Comparison of ENCODE assay signal across 10 cellular contexts in the genomic region with DNA sequence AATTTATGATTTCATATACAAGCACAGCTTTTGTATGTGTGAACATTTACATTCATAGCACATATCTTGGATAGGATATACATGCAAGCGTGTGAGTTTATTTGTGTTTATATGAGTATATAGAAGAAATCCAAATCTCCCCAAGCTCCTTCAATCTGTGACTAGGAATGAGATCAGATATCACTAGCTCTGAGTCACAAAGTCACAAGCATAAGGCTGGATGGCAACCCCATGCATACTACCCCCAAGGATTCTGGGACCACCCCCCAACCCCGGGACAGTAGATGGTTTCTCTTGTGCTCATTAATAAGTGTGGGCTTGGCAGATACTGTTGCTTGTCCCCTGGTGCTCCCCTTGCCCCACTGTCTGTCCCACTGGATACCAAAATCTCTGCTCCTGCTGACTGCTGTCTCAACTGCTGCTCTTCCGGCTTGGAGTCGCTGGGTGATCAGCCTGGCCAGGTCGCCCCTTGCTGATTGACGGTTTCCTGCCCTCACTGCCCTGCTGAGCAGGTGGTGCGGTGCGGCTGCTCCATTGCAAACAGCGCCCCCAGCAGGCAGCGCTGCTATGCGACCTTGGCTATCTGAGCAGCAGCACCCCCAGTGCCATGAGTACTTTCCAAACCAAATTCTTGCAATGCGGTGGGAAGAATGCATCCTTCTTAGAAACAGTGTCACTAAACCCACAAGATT.
DNase-seq lines count a peak whose midpoint lies in the region; ATAC-seq and TF ChIP-seq lines count a peak whose summit lies in the region.
"Had no signal": no experiment of that assay in that cellular context is flagged by ENCODE, and none has a peak within 500 bp of the region (broad histone marks: within the 10 kb centered on the region; RNA-seq: fewer than 3 reads in every experiment).

No MANE protein-coding gene starts in this region.

- H3K27me3 Mint-ChIP-seq in MCF 10A (ENCODE audit: insufficient read depth, unreplicated experiment) = no peaks in the 10 kb centered on the region

- no peak for TF ChIP-seq POLR2A in breast epithelium (IDR thresholded peaks at IDR 0.05)
- no peak for TF ChIP-seq POLR2A in upper lobe of left lung (IDR thresholded peaks at IDR 0.05)

- H3K4me1 ChIP-seq in breast epithelium (no peaks in the 10 kb centered on the region), hepatocyte (ENCODE audit: insufficient read depth) (no peaks in the 10 kb centered on the region), upper lobe of left lung (no peaks in the 10 kb centered on the region)

- DNase-seq in MCF 10A (ENCODE audit: unreplicated experiment) (no peak), breast epithelium (ENCODE audit: low spot score in 2 of 2) (no peak), RWPE1 (ENCODE audit: low spot score) (peak; percentile 5), hepatocyte (ENCODE audit: low spot score) (no peak), upper lobe of left lung (peak; percentile 46 to 66), COR-L47 (lab: John Stamatoyannopoulos, UW) (no peak), OCI-M1 (lab: John Stamatoyannopoulos, UW) (no peak)
- DNase-seq: CD8-positive, alpha-beta T cell; NCI-H446 had no signal

- H3K36me3 Mint-ChIP-seq in MCF 10A (ENCODE audit: insufficient read depth, unreplicated experiment) = no peaks in the 10 kb centered on the region
- H3K36me3 Mint-ChIP-seq: CD8-positive, alpha-beta T cell had no signal

- H3K9me2 ChIP-seq in hepatocyte (replicated peaks; ENCODE audit: insufficient read depth) = no peaks in the 10 kb centered on the region

- intact Hi-C loops in MCF 10A (cut with micrococcal nuclease) = no loop called here
- intact Hi-C loops in breast epithelium (cut with DNase I; ENCODE audit: low total_unique reads) = loop anchor here (5.0 kb wide), 1 partner anchor 1285 kb away; no protein-coding TSS in a partner anchor

- H3K27ac ChIP-seq in breast epithelium (no peak overlapping the region), RWPE1 (no peak overlapping the region), hepatocyte (no peak overlapping the region), upper lobe of left lung (no peak overlapping the region)

- POLR2A ChIA-PET in MCF 10A (lab: Yijun Ruan, JAX) (no interaction called here), RWPE1 (lab: Yijun Ruan, JAX; ENCODE audit: low non-redundant PET) (no interaction called here)

- H3K4me3 ChIP-seq in breast epithelium (no peak overlapping the region), hepatocyte (no peak overlapping the region), upper lobe of left lung (no peak overlapping the region)

- peak; percentile 15 for TF ChIP-seq CTCF in MCF 10A (IDR thresholded peaks at IDR 0.05; ENCODE audit: unreplicated experiment)
- TF ChIP-seq CTCF in breast epithelium (IDR thresholded peaks at IDR 0.05) = no peak
- no peak; the same call in 1 of the 2 replicates for TF ChIP-seq CTCF in RWPE1 (conservative IDR thresholded peaks at IDR 0.05; ENCODE audit: low read depth)
- TF ChIP-seq CTCF in hepatocyte (IDR thresholded peaks at IDR 0.05; ENCODE audit: poor library complexity) = peak; percentile 27
- peak in 2 of 6 experiments; percentile 15 to 20 for TF ChIP-seq CTCF in upper lobe of left lung (IDR thresholded peaks at IDR 0.05)

- WGBS in hepatocyte (ENCODE audit: low lambda C conversion rate, missing lambda C conversion rate) = 45% methylated on average over 12 of the region's 12 CpGs
- 41 to 47% methylated on average over 12 of the region's 12 CpGs for WGBS in upper lobe of left lung, 2 donors

- H4K20me1 ChIP-seq in hepatocyte (ENCODE audit: insufficient read depth, poor library complexity, severe bottlenecking) = no peaks in the 10 kb centered on the region

- no TSS peak for BruUV-seq in MCF 10A (replicated peaks; lab: Mats Ljungman, UMichigan)

- H3K4me2 ChIP-seq in hepatocyte = no peak overlapping the region

- no peaks in the 10 kb centered on the region for H3K36me3 ChIP-seq in breast epithelium
- no peaks in the 10 kb centered on the region for H3K36me3 ChIP-seq in hepatocyte (replicated peaks; ENCODE audit: insufficient read depth, low read depth)
- H3K36me3 ChIP-seq in upper lobe of left lung = no peaks in the 10 kb centered on the region

- no peaks in the 10 kb centered on the region for H3K4me1 Mint-ChIP-seq in MCF 10A (ENCODE audit: insufficient read depth, unreplicated experiment)

- CTCF ChIA-PET in MCF 10A (lab: Yijun Ruan, JAX) = interaction anchor here (0.6 kb wide), 1 partner anchor 76 kb away, joined by 3 read pairs; no protein-coding TSS in a partner anchor
- CTCF ChIA-PET in RWPE1 (lab: Yijun Ruan, JAX) = no interaction called here

- H3K9me3 ChIP-seq in breast epithelium (no peaks in the 10 kb centered on the region), hepatocyte (ENCODE audit: low read depth) (no peaks in the 10 kb centered on the region), upper lobe of left lung (no peaks in the 10 kb centered on the region)

- H3K9me3 Mint-ChIP-seq in MCF 10A (ENCODE audit: unreplicated experiment) = no peaks in the 10 kb centered on the region
- H3K9me3 Mint-ChIP-seq: CD8-positive, alpha-beta T cell had no signal

- H3K27me3 ChIP-seq in breast epithelium (no peaks in the 10 kb centered on the region), hepatocyte (no peaks in the 10 kb centered on the region), upper lobe of left lung (no peaks in the 10 kb centered on the region)

- no peak overlapping the region for H3K4me3 Mint-ChIP-seq in MCF 10A (ENCODE audit: unreplicated experiment)
- H3K4me3 Mint-ChIP-seq: CD8-positive, alpha-beta T cell had no signal

- ATAC-seq in upper lobe of left lung (ENCODE audit: low FRiP score in 2 of 2) (no peak), GM19463 (IDR thresholded peaks at IDR 0.05; ENCODE audit: unreplicated experiment) (no peak)
- ATAC-seq: CD8-positive, alpha-beta T cell had no signal

- no peaks in the 10 kb centered on the region for H3K79me2 ChIP-seq in hepatocyte

- H2AFZ ChIP-seq in hepatocyte = no peak overlapping the region

- no peak for TF ChIP-seq EP300 in upper lobe of left lung (IDR thresholded peaks at IDR 0.05)

- H3K27ac Mint-ChIP-seq in MCF 10A (ENCODE audit: low read depth, unreplicated experiment) = no peak overlapping the region
- H3K27ac Mint-ChIP-seq: CD8-positive, alpha-beta T cell had no signal

Comparison
In these comparisons a context has a peak if more than half of its experiments do, and no peak if none do; other contexts are left out.
1. CTCF ChIP-seq: peak in MCF 10A (single experiment) and hepatocyte (single experiment); none in breast epithelium (0 of 3) and RWPE1 (single experiment).
2. DNase-seq: peak in RWPE1 (single experiment) and upper lobe of left lung (2 of 2); none in MCF 10A (single experiment), breast epithelium (0 of 2), hepatocyte (single experiment), COR-L47 (single experiment) and OCI-M1 (single experiment).